Comparison of ENCODE assay signal across 33 cellular contexts in genomic region chr19:37803250-37803854, GRCh38.
"Had no signal": no experiment of that assay in that cellular context is flagged by ENCODE, and none has a peak within 500 bp of the region (broad histone marks: within the 10 kb centered on the region; RNA-seq: fewer than 3 reads in every experiment).

No MANE protein-coding gene starts in this region.

- ATAC-seq: activated CD8-positive, alpha-beta memory T cell treated with anti-CD3 and anti-CD28 coated beads, Interleukin-2, amount 10 ng/mL, durations not matched to agents 7 days and 5 days; activated naive CD8-positive, alpha-beta T cell treated with anti-CD3 and anti-CD28 coated beads, Interleukin-2, amount 50 U/mL, for 24 hours; PC-3; T-cell; T-helper 17 cell had no signal

- H3K4me1 ChIP-seq: Peyer's patch, SJSA1 had no signal

- H3K9ac ChIP-seq: SK-N-SH had no signal

- H3K4me3 ChIP-seq: cardiac muscle cell, MG63, Peyer's patch, SJSA1 had no signal

- H3K9me2 ChIP-seq: SK-N-SH had no signal

- H3K4me2 ChIP-seq: SK-N-SH had no signal

- H3K27me3 ChIP-seq: cardiac muscle cell, MG63, Peyer's patch, SJSA1 had no signal

- DNase-seq: activated B cell treated with CpG ODN at 0.5 μM for 24 hours; activated CD4-positive, alpha-beta memory T cell treated with anti-CD3 and anti-CD28 coated beads, Interleukin-2, amount 10 ng/mL, durations not matched to agents 7 days and 5 days; activated CD4-positive, alpha-beta T cell treated with anti-CD3 and anti-CD28 coated beads for 1 hour; activated CD4-positive, alpha-beta T cell treated with anti-CD3 and anti-CD28 coated beads for 48 hours; activated CD8-positive, alpha-beta memory T cell treated with anti-CD3 and anti-CD28 coated beads for 24 hours; activated CD8-positive, alpha-beta memory T cell treated with anti-CD3 and anti-CD28 coated beads, Interleukin-2, amount 10 ng/mL, durations not matched to agents 7 days and 5 days; activated CD8-positive, alpha-beta memory T cell treated with anti-CD3 and anti-CD28 coated beads, Interleukin-2, amount 50 U/mL, for 48 hours; activated effector memory CD4-positive, alpha-beta T cell treated with Interleukin-2 at 50 U/mL for 16 hours; activated naive CD4-positive, alpha-beta T cell treated with anti-CD3 and anti-CD28 coated beads, Interleukin-2, amount 10 ng/mL, durations not matched to agents 7 days and 5 days; activated naive CD8-positive, alpha-beta T cell treated with anti-CD3 and anti-CD28 coated beads, Interleukin-2, amount 50 U/mL, for 24 hours; activated T-cell treated with anti-CD3 and anti-CD28 coated beads, Interleukin-2, amount 50 U/mL, for 48 hours; anterior cingulate cortex; MG63; NCI-H1048; NCI-H1105 treated with DMSO at 0.1 percent for 48 hours; NCI-H1436; NCI-H1694; NCI-H1930; NCI-H2081 treated with DMSO at 0.1 percent for 48 hours; NCI-H226; NCI-H446 treated with DMSO at 0.1 percent for 48 hours; NCI-H524; NCI-H69; PC-3; Peyer's patch; RPMI8226; SHP77 treated with DMSO at 0.1 percent for 48 hours; SK-N-SH; T-cell; T-helper 17 cell had no signal

- H3K27ac ChIP-seq: cardiac muscle cell, Peyer's patch, SJSA1, VCaP had no signal

- H3K36me3 ChIP-seq: cardiac muscle cell, MG63, Peyer's patch, SJSA1 had no signal
